1 cellular context compared by ENCODE assay signal in genomic region chr2:162318280-162319222, GRCh38.
TF ChIP-seq lines count a peak whose summit lies in the region.

IFIH1 (minus strand) TSS chr2:162318684; CDS start chr2:162318307, 377 bp downstream.

TF ChIP-seq in HepG2, 621 proteins besides CTCF, POLR2A, EP300 and RAD21 (continued from another document and continues in another):
- TF ChIP-seq ZSCAN22 (CRISPR knock-in tag; IDR thresholded peaks at IDR 0.05) (no peak), NCOA1 (CRISPR knock-in tag; IDR thresholded peaks at IDR 0.05) (no peak; the same call in 1 of the 2 replicates), PPARG (CRISPR knock-in tag; conservative IDR thresholded peaks at IDR 0.05) (no peak), ZNF713 (CRISPR knock-in tag; IDR thresholded peaks at IDR 0.05) (no peak), RARA (CRISPR knock-in tag; IDR thresholded peaks at IDR 0.05) (no peak), ZBTB8A (CRISPR knock-in tag; IDR thresholded peaks at IDR 0.05; ENCODE audit: borderline replicate concordance, low read depth) (no peak), ZNF496 (CRISPR knock-in tag; IDR thresholded peaks at IDR 0.05; ENCODE audit: insufficient replicate concordance) (no peak), NCOA5 (CRISPR knock-in tag; IDR thresholded peaks at IDR 0.05) (no peak), NFIB (CRISPR knock-in tag; IDR thresholded peaks at IDR 0.05; ENCODE audit: borderline replicate concordance) (no peak), PRDM10 (CRISPR knock-in tag; IDR thresholded peaks at IDR 0.05; ENCODE audit: low read depth) (peak; percentile 93), ZNF790 (CRISPR knock-in tag; IDR thresholded peaks at IDR 0.05; ENCODE audit: borderline replicate concordance) (no peak), HINFP (CRISPR knock-in tag; IDR thresholded peaks at IDR 0.05; ENCODE audit: low read depth) (peak; percentile 58; the same call in 1 of the 2 replicates), PAX8 (CRISPR knock-in tag; IDR thresholded peaks at IDR 0.05; ENCODE audit: borderline replicate concordance) (peak; percentile 52; the same call in 1 of the 2 replicates), TBL1XR1 (IDR thresholded peaks at IDR 0.05; ENCODE audit: borderline replicate concordance, low read length, partially characterized antibody) (no peak), JARID2 (CRISPR knock-in tag; IDR thresholded peaks at IDR 0.05; ENCODE audit: insufficient replicate concordance) (no peak), ZFP36L1 (CRISPR knock-in tag; IDR thresholded peaks at IDR 0.05) (peak; percentile 20; the same call in 1 of the 2 replicates), SMAD3 (CRISPR knock-in tag; IDR thresholded peaks at IDR 0.05) (peak; percentile 17; the same call in 1 of the 2 replicates), FOXK1 (CRISPR knock-in tag; IDR thresholded peaks at IDR 0.05; ENCODE audit: borderline replicate concordance, low read depth) (no peak; the same call in 1 of the 2 replicates), PCBP1 (IDR thresholded peaks at IDR 0.05; ENCODE audit: borderline replicate concordance, low read depth, low read length) (no peak), ZNF704 (CRISPR knock-in tag; IDR thresholded peaks at IDR 0.05; ENCODE audit: borderline replicate concordance) (no peak), ZNF180 (CRISPR knock-in tag; IDR thresholded peaks at IDR 0.05; ENCODE audit: borderline replicate concordance, low read depth) (no peak), ZNF282 (IDR thresholded peaks at IDR 0.05; ENCODE audit: partially characterized antibody) (no peak), MXD4 (CRISPR knock-in tag; IDR thresholded peaks at IDR 0.05) (no peak), ZFP36 (IDR thresholded peaks at IDR 0.05; ENCODE audit: borderline replicate concordance, low read depth, low read length, partially characterized antibody) (no peak), YY1 (IDR thresholded peaks at IDR 0.05; ENCODE audit: insufficient read depth, insufficient replicate concordance, low read depth, low read length) (peak; percentile 27), NFRKB (IDR thresholded peaks at IDR 0.05) (no peak), NFKBIZ (CRISPR knock-in tag; IDR thresholded peaks at IDR 0.05) (no peak), ZNF577 (CRISPR knock-in tag; IDR thresholded peaks at IDR 0.05; ENCODE audit: borderline replicate concordance, low read depth) (no peak), CBX2 (IDR thresholded peaks at IDR 0.05; ENCODE audit: low read depth, low read length) (no peak), CBX2 (CRISPR knock-in tag; IDR thresholded peaks at IDR 0.05; ENCODE audit: low read depth) (no peak), ZNF382 (CRISPR knock-in tag; IDR thresholded peaks at IDR 0.05; ENCODE audit: borderline replicate concordance) (no peak), ZNF609 (CRISPR knock-in tag; IDR thresholded peaks at IDR 0.05; ENCODE audit: borderline replicate concordance) (0 out of 2 replicates have a peak, but pooled peaks have one; percentile 21), ZNF331 (CRISPR knock-in tag; IDR thresholded peaks at IDR 0.05) (0 out of 2 replicates have a peak, but pooled peaks have one; percentile 30), MTERF4 (CRISPR knock-in tag; IDR thresholded peaks at IDR 0.05) (0 out of 2 replicates have a peak, but pooled peaks have one; percentile 11), MATR3 (CRISPR knock-in tag; IDR thresholded peaks at IDR 0.05) (no peak)
- TF ChIP-seq, protein P1, sequence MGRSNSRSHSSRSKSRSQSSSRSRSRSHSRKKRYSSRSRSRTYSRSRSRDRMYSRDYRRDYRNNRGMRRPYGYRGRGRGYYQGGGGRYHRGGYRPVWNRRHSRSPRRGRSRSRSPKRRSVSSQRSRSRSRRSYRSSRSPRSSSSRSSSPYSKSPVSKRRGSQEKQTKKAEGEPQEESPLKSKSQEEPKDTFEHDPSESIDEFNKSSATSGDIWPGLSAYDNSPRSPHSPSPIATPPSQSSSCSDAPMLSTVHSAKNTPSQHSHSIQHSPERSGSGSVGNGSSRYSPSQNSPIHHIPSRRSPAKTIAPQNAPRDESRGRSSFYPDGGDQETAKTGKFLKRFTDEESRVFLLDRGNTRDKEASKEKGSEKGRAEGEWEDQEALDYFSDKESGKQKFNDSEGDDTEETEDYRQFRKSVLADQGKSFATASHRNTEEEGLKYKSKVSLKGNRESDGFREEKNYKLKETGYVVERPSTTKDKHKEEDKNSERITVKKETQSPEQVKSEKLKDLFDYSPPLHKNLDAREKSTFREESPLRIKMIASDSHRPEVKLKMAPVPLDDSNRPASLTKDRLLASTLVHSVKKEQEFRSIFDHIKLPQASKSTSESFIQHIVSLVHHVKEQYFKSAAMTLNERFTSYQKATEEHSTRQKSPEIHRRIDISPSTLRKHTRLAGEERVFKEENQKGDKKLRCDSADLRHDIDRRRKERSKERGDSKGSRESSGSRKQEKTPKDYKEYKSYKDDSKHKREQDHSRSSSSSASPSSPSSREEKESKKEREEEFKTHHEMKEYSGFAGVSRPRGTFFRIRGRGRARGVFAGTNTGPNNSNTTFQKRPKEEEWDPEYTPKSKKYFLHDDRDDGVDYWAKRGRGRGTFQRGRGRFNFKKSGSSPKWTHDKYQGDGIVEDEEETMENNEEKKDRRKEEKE (IDR thresholded peaks at IDR 0.05) = no peak
